ENCODE assay signal across 14 cellular contexts in the genomic region with DNA sequence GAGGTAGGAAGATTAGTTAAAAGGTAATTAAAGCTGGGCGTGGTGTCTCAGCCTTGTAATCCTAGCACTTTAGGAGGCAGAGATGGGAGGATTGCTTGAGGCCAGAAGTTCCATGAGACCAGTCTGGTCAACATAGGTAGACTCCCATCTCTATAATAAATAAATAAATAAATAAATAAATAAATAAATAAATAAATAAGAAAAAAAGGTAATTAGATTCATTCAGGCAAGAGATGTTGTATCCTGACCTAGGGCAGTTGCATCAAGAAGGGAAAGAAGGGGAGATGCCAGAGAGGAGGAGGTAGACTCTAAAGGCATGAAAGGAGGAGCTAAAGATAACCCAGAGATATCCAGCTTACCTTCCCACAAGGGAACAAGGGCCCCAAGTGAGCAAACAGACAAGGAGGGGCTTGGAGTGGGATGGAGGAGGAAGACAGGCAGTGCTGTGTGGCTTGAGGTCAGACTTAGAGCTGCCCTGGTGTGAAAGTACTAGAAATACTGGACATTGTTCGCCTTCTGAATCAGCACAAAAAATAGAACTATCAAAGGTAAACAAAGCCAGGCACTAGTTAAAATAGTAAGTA. TPM values are rescaled to one million over a fixed set of nuclear protein-coding genes. Genes with fewer than 3 reads are reported as not detected.
DNase-seq lines count a peak whose midpoint lies in the region; ATAC-seq, FAIRE-seq and TF ChIP-seq lines count a peak whose summit lies in the region.
"Had no signal": no experiment of that assay in that cellular context is flagged by ENCODE, and none has a peak within 500 bp of the region (broad histone marks: within the 10 kb centered on the region; RNA-seq: fewer than 3 reads in every experiment).

No MANE protein-coding gene starts in this region.

- no peak for TF ChIP-seq POLR2A in IMR-90 (IDR thresholded peaks at IDR 0.05; ENCODE audit: low read depth, low read length)

- H3K4ac ChIP-seq in IMR-90 (ENCODE audit: low read depth, low read length) = no peak overlapping the region

- H3K36me3 ChIP-seq in Caco-2 (ENCODE audit: control insufficient read depth, insufficient read depth, low read length) (no peaks in the 10 kb centered on the region), IMR-90 (ENCODE audit: control insufficient read depth, insufficient read depth, low read length) (no peaks in the 10 kb centered on the region), small intestine (ENCODE audit: control insufficient read depth in 2 of 2, insufficient read depth in 2 of 2, low read length in 2 of 2) (no peaks in the 10 kb centered on the region)
- H3K36me3 ChIP-seq: BLaER1, HAP-1 had no signal

- BruUV-seq in Caco-2 (replicated peaks; lab: Mats Ljungman, UMichigan) = no TSS peak
- BruUV-seq in IMR-90 (replicated peaks; lab: Mats Ljungman, UMichigan) = no TSS peak

- H3K18ac ChIP-seq in IMR-90 (ENCODE audit: low read depth, low read length) = no peak overlapping the region

- H4K91ac ChIP-seq in IMR-90 (ENCODE audit: insufficient read depth, low read depth, low read length) = no peak overlapping the region

- peaks cover 16% of the 10 kb centered on the region for H3K4me1 Mint-ChIP-seq in Caco-2 (ENCODE audit: low read depth, unreplicated experiment)
- H3K4me1 Mint-ChIP-seq in naive thymus-derived CD8-positive, alpha-beta T cell = no peaks in the 10 kb centered on the region
- H3K4me1 Mint-ChIP-seq: CD8-positive, alpha-beta memory T cell had no signal

- H3K9me3 ChIP-seq in Caco-2 (no peaks in the 10 kb centered on the region), IMR-90 (ENCODE audit: control insufficient read depth, insufficient read depth, low read length) (no peaks in the 10 kb centered on the region), small intestine (ENCODE audit: control insufficient read depth, low read depth) (no peaks in the 10 kb centered on the region)
- H3K9me3 ChIP-seq: BLaER1, HAP-1 had no signal

- in situ Hi-C loops in IMR-90 (cut with MboI; ENCODE audit: low sequenced_read_pairs) = no loop called here

- H3K27me3 Mint-ChIP-seq in Caco-2 (ENCODE audit: insufficient read depth, unreplicated experiment) = no peaks in the 10 kb centered on the region
- H3K27me3 Mint-ChIP-seq in naive thymus-derived CD8-positive, alpha-beta T cell = peaks cover 0 to 3% (median 2%) of the 10 kb centered on the region in 5 donors

- H3K79me1 ChIP-seq in IMR-90 (ENCODE audit: low read depth in 1 of 2, low read length in 2 of 2) = no peaks in the 10 kb centered on the region

- no peak overlapping the region for H2BK20ac ChIP-seq in IMR-90 (ENCODE audit: low read depth, low read length)

- no peak for FAIRE-seq in small intestine (lab: Jason Lieb, UNC)
- FAIRE-seq: H1 had no signal

- POLR2A ChIA-PET in Caco-2 (lab: Charles Lee) = interaction anchor here (0.6 to 1.0 kb wide), 4 partner anchors 10 to 90 kb away, joined by 3 to 6 read pairs (median 4); partner anchors contain the start of gene ACTR2
- POLR2A ChIA-PET in IMR-90 (lab: Charles Lee; ENCODE audit: unreplicated experiment) = interaction anchor here (0.6 kb wide), 1 partner anchor 21 kb away, joined by 3 read pairs; no protein-coding TSS in a partner anchor
- POLR2A ChIA-PET in naive thymus-derived CD8-positive, alpha-beta T cell (lab: Charles Lee) = interaction anchor here (0.6 kb wide), 1 partner anchor 158 kb away, joined by 3 read pairs; no protein-coding TSS in a partner anchor

- H3K23ac ChIP-seq in IMR-90 (ENCODE audit: low read depth, low read length) = no peak overlapping the region

- dilution Hi-C loops in IMR-90 (cut with HindIII; ENCODE audit: low sequenced_read_pairs, unreplicated experiment) = no loop called here

- H3K14ac ChIP-seq in IMR-90 (replicated peaks; ENCODE audit: low read depth, low read length) = peak overlapping the region; percentile 31; the same call in 1 of the 2 replicates

- H4K8ac ChIP-seq in IMR-90 (ENCODE audit: low read depth in 2 of 2, low read length in 2 of 2) = no peak overlapping the region

- H3K36me3 Mint-ChIP-seq in Caco-2 (ENCODE audit: insufficient read depth, unreplicated experiment) = no peaks in the 10 kb centered on the region
- H3K36me3 Mint-ChIP-seq in naive thymus-derived CD8-positive, alpha-beta T cell = no peaks in the 10 kb centered on the region

- no peaks in the 10 kb centered on the region for H3K9me3 Mint-ChIP-seq in Caco-2 (ENCODE audit: unreplicated experiment)
- H3K9me3 Mint-ChIP-seq in naive thymus-derived CD8-positive, alpha-beta T cell = no peaks in the 10 kb centered on the region
- H3K9me3 Mint-ChIP-seq: CD8-positive, alpha-beta memory T cell; HFFc6 had no signal

- CTCF ChIA-PET in Caco-2 (lab: Charles Lee) (interaction anchor here (0.6 to 1.3 kb wide), 3 partner anchors 9 to 518 kb away, joined by 3 to 8 read pairs (median 4); no protein-coding TSS in a partner anchor), IMR-90 (lab: Yijun Ruan, JAX) (no interaction called here)

- intact Hi-C loops in Caco-2 (cut with micrococcal nuclease; ENCODE audit: unreplicated experiment) (no loop called here), IMR-90 (cut with micrococcal nuclease) (no loop called here)

- H4K5ac ChIP-seq in IMR-90 (ENCODE audit: low read depth, low read length) = no peak overlapping the region

- H3K27ac Mint-ChIP-seq in Caco-2 (ENCODE audit: unreplicated experiment) = peak overlapping the region; percentile 2
- no peak overlapping the region for H3K27ac Mint-ChIP-seq in naive thymus-derived CD8-positive, alpha-beta T cell
- H3K27ac Mint-ChIP-seq: HFFc6 had no signal

- H3K27me3 ChIP-seq in Caco-2 (replicated peaks; ENCODE audit: control insufficient read depth, insufficient read depth, low read length) = no peaks in the 10 kb centered on the region
- H3K27me3 ChIP-seq in IMR-90 (ENCODE audit: control insufficient read depth, insufficient read depth, low read length) = no peaks in the 10 kb centered on the region
- no peaks in the 10 kb centered on the region for H3K27me3 ChIP-seq in small intestine (ENCODE audit: control insufficient read depth in 2 of 2, insufficient read depth in 2 of 2, low read length in 2 of 2)
- H3K27me3 ChIP-seq: BLaER1 had no signal

- H2BK5ac ChIP-seq in IMR-90 (ENCODE audit: low read depth, low read length, poor library complexity, severe bottlenecking) = no peak overlapping the region

- no peaks in the 10 kb centered on the region for H4K20me1 ChIP-seq in IMR-90 (ENCODE audit: insufficient read depth, low read length)
- H4K20me1 ChIP-seq: BLaER1 had no signal

- no peak overlapping the region for H2BK120ac ChIP-seq in IMR-90 (ENCODE audit: low read depth, low read length)

- no peak for TF ChIP-seq RAD21 in IMR-90 (IDR thresholded peaks at IDR 0.05; ENCODE audit: low read length)

- H3K27ac ChIP-seq in IMR-90 (ENCODE audit: insufficient read depth, low read length) = no peak overlapping the region
- no peak overlapping the region for H3K27ac ChIP-seq in small intestine (ENCODE audit: low read depth in 1 of 2, low read length in 1 of 2)
- H3K27ac ChIP-seq: BLaER1 had no signal

- no peak overlapping the region for H2AK5ac ChIP-seq in IMR-90 (ENCODE audit: low read depth, low read length)

- H3K56ac ChIP-seq in IMR-90 (ENCODE audit: extremely low read depth, insufficient read depth, low read length) = no peak overlapping the region

- H3K4me1 ChIP-seq in Caco-2 = peaks cover 14% of the 10 kb centered on the region
- H3K4me1 ChIP-seq in IMR-90 (ENCODE audit: control insufficient read depth, insufficient read depth, low read length) = peaks cover 4% of the 10 kb centered on the region
- no peaks in the 10 kb centered on the region for H3K4me1 ChIP-seq in small intestine (ENCODE audit: control insufficient read depth in 2 of 2, insufficient read depth in 1 of 2, low read depth in 1 of 2, low read length in 1 of 2)
- H3K4me1 ChIP-seq: BLaER1, HAP-1 had no signal

- peak; percentile 61 to 75 for DNase-seq in Caco-2
- no peak for DNase-seq in IMR-90
- peak; percentile 26 for DNase-seq in iPS-NIHi7 (ENCODE audit: extremely low spot score)
- peak; percentile 45 for DNase-seq in small intestine
- DNase-seq in naive thymus-derived CD8-positive, alpha-beta T cell = no peak
- no peak for DNase-seq in NCI-H524 treated with DMSO at 0.1 percent for 48 hours (lab: John Stamatoyannopoulos, UW)
- DNase-seq: AML-193; CD8-positive, alpha-beta memory T cell; DMS 273 treated with DMSO at 0.1 percent for 48 hours; HFFc6 had no signal

- H2AK9ac ChIP-seq in IMR-90 (replicated peaks; ENCODE audit: low read depth, low read length, poor library complexity) = no peak overlapping the region

- H3K9me1 ChIP-seq in IMR-90 (ENCODE audit: insufficient read depth, low read length) = peaks cover 5% of the 10 kb centered on the region; the same call in 1 of the 2 replicates

- no peak overlapping the region for H3K4me2 ChIP-seq in IMR-90 (ENCODE audit: low read depth, low read length)
- H3K4me2 ChIP-seq: BLaER1 had no signal

- 80% methylated on average over 1 of the region's 2 CpGs; no CpG with 5 or more reads in 1 of the 2 experiments for WGBS in IMR-90 (ENCODE audit: extremely low coverage in 2 of 2, insufficient read length in 1 of 2), 2 experiments
- WGBS in small intestine, 3 donors = 87 to 90% (median 88%) methylated on average over 2 of the region's 2 CpGs

- no peak for TF ChIP-seq CTCF in Caco-2 (IDR thresholded peaks at IDR 0.05; ENCODE audit: insufficient read depth in 1 of 2, low read depth in 1 of 2, low read length in 1 of 2, severe bottlenecking in 1 of 2, unreplicated experiment in 1 of 2)
- TF ChIP-seq CTCF in IMR-90 (conservative IDR thresholded peaks at IDR 0.05; ENCODE audit: low read depth, low read length) = no peak

- peak; percentile 40 for ATAC-seq in IMR-90 (ENCODE audit: low read depth)
- no peak for ATAC-seq in naive thymus-derived CD8-positive, alpha-beta T cell
- no peak for ATAC-seq in HG03457 (IDR thresholded peaks at IDR 0.05; ENCODE audit: unreplicated experiment)

- no peak overlapping the region for H2BK15ac ChIP-seq in IMR-90 (ENCODE audit: low read depth, low read length)

- no peak overlapping the region for H2AFZ ChIP-seq in IMR-90 (replicated peaks; ENCODE audit: low read length, poor library complexity)

- H3K9ac ChIP-seq in IMR-90 (ENCODE audit: low read depth, low read length) = no peak overlapping the region
- H3K9ac ChIP-seq: BLaER1 had no signal

- H3K4me3 Mint-ChIP-seq in Caco-2 (ENCODE audit: unreplicated experiment) = no peak overlapping the region
- no peak overlapping the region for H3K4me3 Mint-ChIP-seq in naive thymus-derived CD8-positive, alpha-beta T cell
- H3K4me3 Mint-ChIP-seq: CD8-positive, alpha-beta memory T cell; HFFc6 had no signal

- H3K4me3 ChIP-seq in Caco-2 (ENCODE audit: low read depth, low read length) = no peak overlapping the region
- H3K4me3 ChIP-seq in IMR-90 (ENCODE audit: insufficient read depth, low read depth, low read length) = no peak overlapping the region
- no peak overlapping the region for H3K4me3 ChIP-seq in small intestine (ENCODE audit: low read depth in 1 of 2, low read length in 2 of 2)
- H3K4me3 ChIP-seq: BLaER1, HAP-1 had no signal

RNA-seq across cellular contexts. Expression of gene RAB1A, which starts 7.4 kb away (rescaled TPM):
- 193 and 207 TPM in 2 replicates for total RNA-seq in Caco-2 (2022)
- total RNA-seq in IMR-90 (2012; rRNA removed) = 114 and 127 TPM in 2 replicates
- polyA plus RNA-seq in IMR-90 (2012; rRNA removed) = 152 and 169 TPM in 2 replicates
- polyA plus RNA-seq in IMR-90 (2012; cell fraction: cytosol; rRNA removed) = 44.4 and 46.8 TPM in 2 replicates
- 10.2 and 75.1 TPM in 2 replicates for polyA plus RNA-seq in IMR-90 (2012; cell fraction: nucleus; rRNA removed; ENCODE audit: low replicate concordance)
- polyA plus RNA-seq in small intestine = 100 to 1,000 TPM; 144 to 182 (median 147) TPM
- 10 to 100 TPM; 51.4 to 51.8 TPM for total RNA-seq in naive thymus-derived CD8-positive, alpha-beta T cell
- polyA plus RNA-seq in naive thymus-derived CD8-positive, alpha-beta T cell = 10 to 100 TPM; 38.8 to 45.4 (median 41.7) TPM

Comparison
In these comparisons a context has a peak if more than half of its experiments do, and no peak if none do; other contexts are left out.
1. DNase-seq: peak in Caco-2 (2 of 2), iPS-NIHi7 (single experiment) and small intestine (single experiment); none in IMR-90 (single experiment), naive thymus-derived CD8-positive, alpha-beta T cell (0 of 10) and NCI-H524 treated with DMSO at 0.1 percent for 48 hours (single experiment).